In genomic region chr18:69968073-69968472, GRCh38 we compare ENCODE assay signal across 11 cellular contexts. TPM values are rescaled to one million over a fixed set of nuclear protein-coding genes. Genes with fewer than 3 reads are reported as not detected.
A peak's percentile ranks its signal among the peaks of the same experiment; 100 is the strongest.
DNase-seq lines count a peak whose midpoint lies in the region; ATAC-seq and TF ChIP-seq lines count a peak whose summit lies in the region.
"Had no signal": no experiment of that assay in that cellular context is flagged by ENCODE, and none has a peak within 500 bp of the region (broad histone marks: within the 10 kb centered on the region; RNA-seq: fewer than 3 reads in every experiment).

No MANE protein-coding gene starts in this region.

- no peaks in the 10 kb centered on the region for H3K27me3 Mint-ChIP-seq in WTC11 (ENCODE audit: low read depth)

- H3K36me3 Mint-ChIP-seq in WTC11, result peaks cover 3% of the 10 kb centered on the region

- H4K20me1 ChIP-seq in BLaER1 treated with 17β-estradiol and CSF1 and Interleukin-3, amounts not matched to agents 10 nM and 100 nM, result no peaks in the 10 kb centered on the region

- TF ChIP-seq CTCF in WTC11 (IDR thresholded peaks at IDR 0.05), result no peak

- CTCF ChIA-PET in WTC11 (lab: Charles Lee), result interaction anchor here (1.0 kb wide), 1 partner anchor 9 kb away, joined by 7 read pairs; no protein-coding TSS in a partner anchor

- H3K9me3 Mint-ChIP-seq in WTC11, result peaks cover 16% of the 10 kb centered on the region

- H3K4me3 ChIP-seq in BLaER1 treated with 17β-estradiol and CSF1 and Interleukin-3, amounts not matched to agents 10 nM and 100 nM, result no peak overlapping the region
- H3K4me3 ChIP-seq: gastroesophageal sphincter, lung had no signal

- no peak overlapping the region for H3K27ac Mint-ChIP-seq in WTC11

- POLR2A ChIA-PET in WTC11 (lab: Charles Lee), result no interaction called here

- H3K4me1 Mint-ChIP-seq in WTC11, result peaks cover 8% of the 10 kb centered on the region

- H3K9ac ChIP-seq in BLaER1 treated with 17β-estradiol and CSF1 and Interleukin-3, amounts not matched to agents 10 nM and 100 nM, result no peak overlapping the region

- H3K9me3 ChIP-seq in BLaER1 treated with 17β-estradiol and CSF1 and Interleukin-3, amounts not matched to agents 10 nM and 100 nM (replicated peaks in 1 of 11), result peaks cover 0 to 22% (median 10%) of the 10 kb centered on the region in 11 experiments; a peak in 13 of 22 replicates

- H3K4me1 ChIP-seq in BLaER1 treated with 17β-estradiol and CSF1 and Interleukin-3, amounts not matched to agents 10 nM and 100 nM, result peaks cover 6 to 26% (median 20%) of the 10 kb centered on the region in 10 experiments; a peak in 17 of 20 replicates
- H3K4me1 ChIP-seq: gastroesophageal sphincter had no signal

- H3K27ac ChIP-seq in BLaER1 treated with 17β-estradiol and CSF1 and Interleukin-3, amounts not matched to agents 10 nM and 100 nM, result peak overlapping the region in 7 of 11 experiments; percentile 8 to 67 (median 46); a peak in 7 of 22 replicates
- H3K27ac ChIP-seq: gastroesophageal sphincter had no signal

- DNase-seq in WTC11 (ENCODE audit: low spot score) (peak; percentile 30), NCI-H187 (lab: John Stamatoyannopoulos, UW) (no peak), HPDE6-E6E7 (ENCODE audit: extremely low spot score) (no peak), GM19240 (ENCODE audit: insufficient read length, low spot score) (no peak), DMS114 treated with DMSO at 0.1 percent for 48 hours (lab: John Stamatoyannopoulos, UW; ENCODE audit: unreplicated experiment) (no peak)
- DNase-seq: MM.1S had no signal

- H3K4me2 ChIP-seq in BLaER1 treated with 17β-estradiol and CSF1 and Interleukin-3, amounts not matched to agents 10 nM and 100 nM, result peak overlapping the region in 4 of 11 experiments; percentile 43 to 66 (median 52); a peak in 3 of 22 replicates

- no peak overlapping the region for H3K4me3 Mint-ChIP-seq in WTC11

- no peaks in the 10 kb centered on the region for H3K27me3 ChIP-seq in BLaER1 treated with 17β-estradiol and CSF1 and Interleukin-3, amounts not matched to agents 10 nM and 100 nM
- H3K27me3 ChIP-seq: gastroesophageal sphincter had no signal

- H3K36me3 ChIP-seq in BLaER1 treated with 17β-estradiol and CSF1 and Interleukin-3, amounts not matched to agents 10 nM and 100 nM, result no peaks in the 10 kb centered on the region
- H3K36me3 ChIP-seq: gastroesophageal sphincter had no signal

- ATAC-seq in GM18907 (IDR thresholded peaks at IDR 0.05; ENCODE audit: unreplicated experiment) (peak; percentile 89), HG03139 (IDR thresholded peaks at IDR 0.05; ENCODE audit: unreplicated experiment) (peak; percentile 85), WTC11 (peak; percentile 65)
- ATAC-seq: gastroesophageal sphincter had no signal

TF ChIP-seq in WTC11, 78 proteins besides CTCF, POLR2A, EP300 and RAD21:
- TF ChIP-seq SMAD4 (CRISPR knock-in tag; IDR thresholded peaks at IDR 0.05) (no peak), ZNF671 (CRISPR knock-in tag; IDR thresholded peaks at IDR 0.05) (no peak), ZNF317 (CRISPR knock-in tag; IDR thresholded peaks at IDR 0.05; ENCODE audit: borderline replicate concordance, low read depth) (no peak), ZNF263 (CRISPR knock-in tag; IDR thresholded peaks at IDR 0.05; ENCODE audit: low read depth) (no peak), HMGA2 (CRISPR knock-in tag; IDR thresholded peaks at IDR 0.05) (no peak), CREB1 (CRISPR knock-in tag; IDR thresholded peaks at IDR 0.05) (no peak), NR3C1 (CRISPR knock-in tag; conservative IDR thresholded peaks at IDR 0.05; ENCODE audit: low read depth) (no peak)

RNA-seq across cellular contexts. Expression of gene CD226, which starts 20.4 kb away (rescaled TPM):
- total RNA-seq in WTC11 (2021), result 0.23 to 0.55 TPM (median 0.24 TPM) in 3 replicates
